Comparison of ENCODE assay signal across 9 cellular contexts in genomic region chr16:89171216-89172170, GRCh38. TPM values are rescaled to one million over a fixed set of nuclear protein-coding genes. Genes with fewer than 3 reads are reported as not detected.
DNase-seq lines count a peak whose midpoint lies in the region; ATAC-seq and TF ChIP-seq lines count a peak whose summit lies in the region.
"Had no signal": no experiment of that assay in that cellular context is flagged by ENCODE, and none has a peak within 500 bp of the region (broad histone marks: within the 10 kb centered on the region; RNA-seq: fewer than 3 reads in every experiment).

Gene CDH15 (plus strand): TSS chr16:89171748. CDS start chr16:89171832, 84 bp downstream.

- no peak within 1 kb of the TSS for H2BK120ac ChIP-seq in IMR-90 (ENCODE audit: low read depth, low read length)

- TF ChIP-seq CTCF in IMR-90 (conservative IDR thresholded peaks at IDR 0.05; ENCODE audit: low read depth, low read length) (no peak), OCI-LY3 (IDR thresholded peaks at IDR 0.05; ENCODE audit: low read depth, low read length) (no peak)

- no peaks in the 10 kb centered on the region for H3K79me1 ChIP-seq in IMR-90 (ENCODE audit: low read depth in 1 of 2, low read length in 2 of 2)

- CTCF ChIA-PET in IMR-90 (lab: Yijun Ruan, JAX), result no interaction called here

- dilution Hi-C loops in IMR-90 (cut with HindIII; ENCODE audit: low sequenced_read_pairs, unreplicated experiment), result no loop called here

- no peaks in the 10 kb centered on the region; the same call in 1 of the 2 replicates for H4K20me1 ChIP-seq in IMR-90 (ENCODE audit: insufficient read depth, low read length)
- H4K20me1 ChIP-seq in OCI-LY3 (ENCODE audit: insufficient read depth, low read length), result no peaks in the 10 kb centered on the region; the same call in 1 of the 2 replicates

- intact Hi-C loops in IMR-90 (cut with micrococcal nuclease), result no loop called here

- POLR2A ChIA-PET in IMR-90 (lab: Charles Lee; ENCODE audit: unreplicated experiment), result no interaction called here

- H3K9me1 ChIP-seq in IMR-90 (ENCODE audit: insufficient read depth, low read length), result no peaks in the 10 kb centered on the region

- H4K8ac ChIP-seq in IMR-90 (ENCODE audit: low read depth in 2 of 2, low read length in 2 of 2), result no peak within 1 kb of the TSS

- no peaks in the 10 kb centered on the region for H3K9me3 ChIP-seq in IMR-90 (ENCODE audit: control insufficient read depth, insufficient read depth, low read length)
- no peaks in the 10 kb centered on the region for H3K9me3 ChIP-seq in OCI-LY3 (ENCODE audit: insufficient read depth, low read length)

- no peak within 1 kb of the TSS for H2BK20ac ChIP-seq in IMR-90 (ENCODE audit: low read depth, low read length)

- H3K4ac ChIP-seq in IMR-90 (ENCODE audit: low read depth, low read length), result no peak within 1 kb of the TSS

- BruUV-seq in IMR-90 (replicated peaks; lab: Mats Ljungman, UMichigan), result no TSS peak

- ATAC-seq in GM21529 (IDR thresholded peaks at IDR 0.05; ENCODE audit: unreplicated experiment) (peak; percentile 78), IMR-90 (ENCODE audit: low read depth) (peak; percentile 89)

- TF ChIP-seq RAD21 in IMR-90 (IDR thresholded peaks at IDR 0.05; ENCODE audit: low read length), result no peak

- H3K14ac ChIP-seq in IMR-90 (replicated peaks; ENCODE audit: low read depth, low read length), result no peak within 1 kb of the TSS

- in situ Hi-C loops in IMR-90 (cut with MboI; ENCODE audit: low sequenced_read_pairs), result no loop called here

- no peak within 1 kb of the TSS for H3K27ac ChIP-seq in IMR-90 (ENCODE audit: insufficient read depth, low read length)
- no peak within 1 kb of the TSS for H3K27ac ChIP-seq in OCI-LY3 (ENCODE audit: low read length)

- TF ChIP-seq POLR2A in IMR-90 (IDR thresholded peaks at IDR 0.05; ENCODE audit: low read depth, low read length) (no peak), erythroblast (IDR thresholded peaks at IDR 0.05; ENCODE audit: low read length) (no peak)

- no peak within 1 kb of the TSS for H3K18ac ChIP-seq in IMR-90 (ENCODE audit: low read depth, low read length)

- peak within 1 kb of the TSS; percentile 24; the same call in 1 of the 2 replicates for H3K23ac ChIP-seq in IMR-90 (ENCODE audit: low read depth, low read length)

- WGBS in IMR-90 (ENCODE audit: extremely low coverage in 2 of 2, insufficient read length in 1 of 2), 2 experiments, result 10% methylated on average over 17 of the region's 74 CpGs; no CpG with 5 or more reads in 1 of the 2 experiments

- H3K27me3 ChIP-seq in IMR-90 (ENCODE audit: control insufficient read depth, insufficient read depth, low read length) (peaks cover 45% of the 10 kb centered on the region), OCI-LY3 (ENCODE audit: low read depth, low read length) (peaks cover 45% of the 10 kb centered on the region)

- H4K5ac ChIP-seq in IMR-90 (ENCODE audit: low read depth, low read length), result no peak within 1 kb of the TSS

- peak within 1 kb of the TSS; percentile 76 for H2AK9ac ChIP-seq in IMR-90 (replicated peaks; ENCODE audit: low read depth, low read length, poor library complexity)

- no peak within 1 kb of the TSS for H2BK15ac ChIP-seq in IMR-90 (ENCODE audit: low read depth, low read length)

- H2BK5ac ChIP-seq in IMR-90 (ENCODE audit: low read depth, low read length, poor library complexity, severe bottlenecking), result no peak within 1 kb of the TSS

- no peak within 1 kb of the TSS for H2AK5ac ChIP-seq in IMR-90 (ENCODE audit: low read depth, low read length)

- H3K4me1 ChIP-seq in IMR-90 (ENCODE audit: control insufficient read depth, insufficient read depth, low read length) (peaks cover 5% of the 10 kb centered on the region; the same call in 1 of the 2 replicates), OCI-LY3 (ENCODE audit: low read length) (peaks cover 33% of the 10 kb centered on the region)

- H3K4me3 ChIP-seq in IMR-90 (ENCODE audit: insufficient read depth, low read depth, low read length) (peak within 1 kb of the TSS; percentile 29; the same call in 1 of the 2 replicates), OCI-LY3 (ENCODE audit: low read length) (peak within 1 kb of the TSS; percentile 78)

- H3K9ac ChIP-seq in IMR-90 (ENCODE audit: low read depth, low read length) (no peak within 1 kb of the TSS), OCI-LY3 (ENCODE audit: low read length) (peak within 1 kb of the TSS; percentile 42; the same call in 1 of the 2 replicates)

- H4K91ac ChIP-seq in IMR-90 (ENCODE audit: insufficient read depth, low read depth, low read length), result no peak within 1 kb of the TSS

- H3K56ac ChIP-seq in IMR-90 (ENCODE audit: extremely low read depth, insufficient read depth, low read length), result no peak within 1 kb of the TSS

- H3K36me3 ChIP-seq in IMR-90 (ENCODE audit: control insufficient read depth, insufficient read depth, low read length), result no peaks in the 10 kb centered on the region
- H3K36me3 ChIP-seq in OCI-LY3 (replicated peaks; ENCODE audit: low read depth, low read length), result no peaks in the 10 kb centered on the region

- H2AFZ ChIP-seq in IMR-90 (replicated peaks; ENCODE audit: low read length, poor library complexity) (peak within 1 kb of the TSS; percentile 88), OCI-LY3 (ENCODE audit: low read depth, low read length) (peak within 1 kb of the TSS; percentile 86)

- H3K4me2 ChIP-seq in IMR-90 (ENCODE audit: low read depth, low read length), result peak within 1 kb of the TSS; percentile 82
- H3K4me2 ChIP-seq in OCI-LY3 (ENCODE audit: low read length), result peak within 1 kb of the TSS; percentile 99

- peak; percentile 97 for DNase-seq in COLO668 (lab: John Stamatoyannopoulos, UW; ENCODE audit: unreplicated experiment)
- peak; percentile 75 for DNase-seq in IMR-90
- DNase-seq in activated T-cell treated with anti-CD3 and anti-CD28 coated beads for 48 hours (ENCODE audit: low read depth), result peak; percentile 97
- DNase-seq in erythroblast (lab: John Stamatoyannopoulos, UW), result peak; percentile 94 to 95
- DNase-seq in myocyte (ENCODE audit: low read depth), result peak; percentile 99
- DNase-seq in stimulated activated CD8-positive, alpha-beta memory T cell treated with anti-CD3 and anti-CD28 coated beads, Interleukin-4, amount 100 ng/mL, for 4 hours (ENCODE audit: low read depth in 2 of 2, low spot score in 1 of 2), result peak; percentile 86 to 90

- H3K79me2 ChIP-seq in OCI-LY3 (ENCODE audit: low read length), result no peaks in the 10 kb centered on the region

TF ChIP-seq in IMR-90, 13 proteins besides CTCF, POLR2A, EP300 and RAD21:
- TF ChIP-seq FOS (IDR thresholded peaks at IDR 0.05; ENCODE audit: low read depth, low read length) (no peak), RFX5 (IDR thresholded peaks at IDR 0.05; ENCODE audit: low read depth, low read length) (no peak), USF2 (IDR thresholded peaks at IDR 0.05; ENCODE audit: low read depth, low read length) (peak; percentile 54; the same call in 1 of the 2 replicates), MAZ (IDR thresholded peaks at IDR 0.05; ENCODE audit: borderline replicate concordance, low read depth, low read length) (0 out of 2 replicates have a peak, but pooled peaks have one; percentile 49), BHLHE40 (IDR thresholded peaks at IDR 0.05; ENCODE audit: low read depth, low read length) (peak; percentile 85)

RNA-seq across cellular contexts. Expression of gene CDH15, which starts in this region (rescaled TPM):
- total RNA-seq in IMR-90 (2012; rRNA removed), result 0.18 and 0.28 TPM in 2 replicates
- polyA plus RNA-seq in IMR-90 (2012; rRNA removed), result 0.62 and 0.65 TPM in 2 replicates
- 0.74 and 0.78 TPM in 2 replicates for polyA plus RNA-seq in IMR-90 (2012; cell fraction: cytosol; rRNA removed)
- polyA plus RNA-seq in IMR-90 (2012; cell fraction: nucleus; rRNA removed; ENCODE audit: low replicate concordance), result 0.42 and 0.99 TPM in 2 replicates
- 251 and 418 TPM in 2 replicates for total RNA-seq in myocyte
- 149 TPM for polyA plus RNA-seq in myocyte (2012)
- total RNA-seq: T-helper 2 cell treated with Interferon-gamma antibody and Interleukin-4, amounts not matched to agents 100 ng/mL and 5 ng/mL, for 36 hours had no signal

Comparison
In these comparisons a context has a peak if more than half of its experiments do, and no peak if none do; other contexts are left out.
1. RNA of gene CDH15 (total RNA-seq): 251 to 418 TPM in myocyte; 0.18 to 0.28 TPM in IMR-90; every median in the first group is over 100 times any median in the second.
2. Peak in DNase-seq, ATAC-seq, H3K4me3 ChIP-seq and H3K4me2 ChIP-seq in IMR-90; RNA of the gene not detected or under 1 TPM.
3. Peak in every context shown above with its lines, with median percentiles within 50 percentile points of each other: DNase-seq.